ENCODE assay signal across 31 cellular contexts in genomic region chr22:29670615-29671014, GRCh38. TPM values are rescaled to one million over a fixed set of nuclear protein-coding genes. Genes with fewer than 3 reads are reported as not detected.
DNase-seq lines count a peak whose midpoint lies in the region; ATAC-seq and TF ChIP-seq lines count a peak whose summit lies in the region.
"Had no signal": no experiment of that assay in that cellular context is flagged by ENCODE, and none has a peak within 500 bp of the region (broad histone marks: within the 10 kb centered on the region; RNA-seq: fewer than 3 reads in every experiment).

No MANE protein-coding gene starts in this region.

- no peaks in the 10 kb centered on the region for H3K9me3 ChIP-seq in CD4-positive, alpha-beta T cell (ENCODE audit: control insufficient read depth, low read length)
- no peaks in the 10 kb centered on the region for H3K9me3 ChIP-seq in endodermal cell (ENCODE audit: control insufficient read depth, low read length)
- no peaks in the 10 kb centered on the region for H3K9me3 ChIP-seq in Karpas-422 (ENCODE audit: low read length)
- H3K9me3 ChIP-seq: colonic mucosa, right lobe of liver, spleen had no signal

- H3K4me1 ChIP-seq in endodermal cell (ENCODE audit: control insufficient read depth, insufficient read depth, low read length) (no peaks in the 10 kb centered on the region), foreskin keratinocyte (no peaks in the 10 kb centered on the region), Karpas-422 (ENCODE audit: low read length) (no peaks in the 10 kb centered on the region)
- H3K4me1 ChIP-seq: colonic mucosa, right lobe of liver, spleen had no signal

- H3K4me1 Mint-ChIP-seq in CD4-positive, alpha-beta T cell (ENCODE audit: low read depth): no peaks in the 10 kb centered on the region
- no peaks in the 10 kb centered on the region for H3K4me1 Mint-ChIP-seq in endodermal cell
- H3K4me1 Mint-ChIP-seq: activated CD4-positive, alpha-beta T cell treated with anti-CD3 and anti-CD28 coated beads for 36 hours had no signal

- POLR2A ChIA-PET in CD4-positive, alpha-beta T cell (lab: Charles Lee): no interaction called here

- no peaks in the 10 kb centered on the region for H3K27me3 Mint-ChIP-seq in CD4-positive, alpha-beta T cell
- H3K27me3 Mint-ChIP-seq in endodermal cell (ENCODE audit: insufficient read depth): no peaks in the 10 kb centered on the region
- H3K27me3 Mint-ChIP-seq: activated CD4-positive, alpha-beta T cell treated with anti-CD3 and anti-CD28 coated beads for 36 hours; activated naive CD8-positive, alpha-beta T cell; effector memory CD8-positive, alpha-beta T cell; progenitor cell of endocrine pancreas had no signal

- no peak overlapping the region for H3K4me2 ChIP-seq in Karpas-422 (ENCODE audit: low read depth, low read length, poor library complexity, severe bottlenecking)

- no peak overlapping the region for H3K4me3 Mint-ChIP-seq in CD4-positive, alpha-beta T cell
- no peak overlapping the region for H3K4me3 Mint-ChIP-seq in endodermal cell
- H3K4me3 Mint-ChIP-seq: activated CD4-positive, alpha-beta T cell treated with anti-CD3 and anti-CD28 coated beads for 36 hours; activated naive CD8-positive, alpha-beta T cell; effector memory CD8-positive, alpha-beta T cell had no signal

- no peaks in the 10 kb centered on the region for H3K9me2 ChIP-seq in Karpas-422 (replicated peaks; ENCODE audit: insufficient read depth, low read length)

- H3K36me3 Mint-ChIP-seq in CD4-positive, alpha-beta T cell (ENCODE audit: low read depth): peaks cover 91% of the 10 kb centered on the region
- H3K36me3 Mint-ChIP-seq in endodermal cell (ENCODE audit: low read depth): peaks cover 51% of the 10 kb centered on the region

- H3K9ac ChIP-seq in endodermal cell (ENCODE audit: extremely low read depth, low read length, poor library complexity, severe bottlenecking) (no peak overlapping the region), Karpas-422 (ENCODE audit: low read length) (no peak overlapping the region)

- H3K9me3 Mint-ChIP-seq in CD4-positive, alpha-beta T cell: no peaks in the 10 kb centered on the region
- no peaks in the 10 kb centered on the region for H3K9me3 Mint-ChIP-seq in endodermal cell
- H3K9me3 Mint-ChIP-seq: effector memory CD8-positive, alpha-beta T cell had no signal

- H3K79me2 ChIP-seq in Karpas-422 (ENCODE audit: low read length): no peaks in the 10 kb centered on the region

- 62 to 87% methylated on average over 3 of the region's 3 CpGs for WGBS in endodermal cell (ENCODE audit: insufficient coverage in 1 of 2, insufficient read length in 1 of 2), 2 experiments

- intact Hi-C loops in CD4-positive, alpha-beta T cell (cut with DNase I, micrococcal nuclease): no loop called here

- CTCF ChIA-PET in CD4-positive, alpha-beta T cell (lab: Charles Lee): interaction anchor here (1.5 kb wide), 1 partner anchor 45 kb away, joined by 3 read pairs; no protein-coding TSS in a partner anchor

- no peak overlapping the region for H3K27ac ChIP-seq in CD4-positive, alpha-beta T cell (ENCODE audit: low read depth, low read length)
- H3K27ac ChIP-seq in endodermal cell (ENCODE audit: low read depth, low read length) (peak overlapping the region; percentile 9), foreskin keratinocyte (no peak overlapping the region), Karpas-422 (ENCODE audit: low read length) (no peak overlapping the region)
- H3K27ac ChIP-seq: 22Rv1, colonic mucosa, HL-60, right lobe of liver, spleen had no signal

- no peaks in the 10 kb centered on the region for H3K27me3 ChIP-seq in CD4-positive, alpha-beta T cell (ENCODE audit: control insufficient read depth, insufficient read depth, low read length)
- H3K27me3 ChIP-seq in endodermal cell (ENCODE audit: control insufficient read depth, insufficient read depth, low read length, poor library complexity, severe bottlenecking) (no peaks in the 10 kb centered on the region), foreskin keratinocyte (no peaks in the 10 kb centered on the region), Karpas-422 (ENCODE audit: low read length) (no peaks in the 10 kb centered on the region)
- H3K27me3 ChIP-seq: colonic mucosa, right lobe of liver, spleen had no signal

- TF ChIP-seq CTCF in CD4-positive, alpha-beta T cell (IDR thresholded peaks at IDR 0.05): no peak
- no peak for TF ChIP-seq CTCF in endodermal cell (conservative IDR thresholded peaks at IDR 0.05)
- no peak for TF ChIP-seq CTCF in foreskin keratinocyte (conservative IDR thresholded peaks at IDR 0.05)

- peaks cover 70% of the 10 kb centered on the region for H3K36me3 ChIP-seq in endodermal cell (ENCODE audit: control insufficient read depth, insufficient read depth, low read length)
- H3K36me3 ChIP-seq in Karpas-422 (ENCODE audit: insufficient read depth, low read length): peaks cover 8% of the 10 kb centered on the region

- H3K4me3 ChIP-seq in endodermal cell (ENCODE audit: low read length) (no peak overlapping the region), Karpas-422 (ENCODE audit: low read length) (no peak overlapping the region)
- H3K4me3 ChIP-seq: colonic mucosa, right lobe of liver, spleen had no signal

- peak; percentile 11 for DNase-seq in DMS 273 (lab: John Stamatoyannopoulos, UW; ENCODE audit: unreplicated experiment)
- DNase-seq in DMS 273 treated with DMSO at 0.1 percent for 48 hours (lab: John Stamatoyannopoulos, UW): no peak
- no peak for DNase-seq in CD4-positive, alpha-beta T cell
- DNase-seq in NCI-H146 treated with DMSO at 0.1 percent for 48 hours (lab: John Stamatoyannopoulos, UW; ENCODE audit: unreplicated experiment): peak; percentile 56
- DNase-seq in endodermal cell: no peak
- DNase-seq in foreskin keratinocyte: no peak
- no peak for DNase-seq in Karpas-422
- DNase-seq: activated CD4-positive, alpha-beta T cell treated with anti-CD3 and anti-CD28 coated beads for 36 hours; anterior cingulate cortex; Calu3; colonic mucosa; effector memory CD8-positive, alpha-beta T cell; erythroblast; GOT3; head of caudate nucleus; Kasumi-1; left ventricle myocardium superior; NCI-H1436; NCI-H524 treated with DMSO at 0.1 percent for 48 hours; right lobe of liver; spleen; stimulated activated CD4-positive, alpha-beta T cell treated with anti-CD3 and anti-CD28 coated beads, Interleukin-2, amount 100 ng/mL, for 24 hours; stimulated activated naive CD8-positive, alpha-beta T cell treated with anti-CD3 and anti-CD28 coated beads, Interleukin-15, Interleukin-2, amounts not matched to agents 100 U/mL and 50 U/mL, for 24 hours had no signal

- H3K27ac Mint-ChIP-seq in CD4-positive, alpha-beta T cell: peak overlapping the region; percentile 47
- H3K27ac Mint-ChIP-seq in endodermal cell: no peak overlapping the region
- H3K27ac Mint-ChIP-seq: activated CD4-positive, alpha-beta T cell treated with anti-CD3 and anti-CD28 coated beads for 36 hours; activated naive CD8-positive, alpha-beta T cell; effector memory CD8-positive, alpha-beta T cell; progenitor cell of endocrine pancreas had no signal

- no peaks in the 10 kb centered on the region for H4K20me1 ChIP-seq in Karpas-422 (ENCODE audit: insufficient read depth, low read depth, low read length)

- H2AFZ ChIP-seq in Karpas-422 (ENCODE audit: low read length): no peak overlapping the region

- ATAC-seq in CD4-positive, alpha-beta T cell (ENCODE audit: poor library complexity): no peak
- no peak for ATAC-seq in HG02623 (IDR thresholded peaks at IDR 0.05; ENCODE audit: unreplicated experiment)
- ATAC-seq in foreskin keratinocyte: no peak
- ATAC-seq: activated CD4-positive, alpha-beta T cell treated with anti-CD3 and anti-CD28 coated beads for 36 hours; effector memory CD8-positive, alpha-beta T cell; left ventricle myocardium superior; right lobe of liver; stimulated activated naive CD8-positive, alpha-beta T cell treated with anti-CD3 and anti-CD28 coated beads, Interleukin-15, Interleukin-2, amounts not matched to agents 100 U/mL and 50 U/mL, for 24 hours had no signal

RNA-seq across cellular contexts. Expression of gene CABP7, which starts 49.2 kb away (rescaled TPM):
- total RNA-seq in CD4-positive, alpha-beta T cell: under 1 TPM; 0.33 to 0.45 TPM
- total RNA-seq in endodermal cell (under 1 TPM in 1 of 2 donors, not detected in 1; 0.26 TPM), foreskin keratinocyte (not detected in 2 replicates)
- polyA plus RNA-seq in endodermal cell (2013, experiment 1 of 2): 17.0 TPM
- polyA plus RNA-seq in endodermal cell (2013, experiment 2 of 2): 13.5 TPM
- polyA plus RNA-seq in foreskin keratinocyte: 0.01 TPM in 1 of 2 replicates, not detected in the other
- total RNA-seq in Karpas-422 (2014; rRNA removed; shearing (Covaris generic); ENCODE audit: low replicate concordance): not detected in 2 replicates
- total RNA-seq: activated CD4-positive, alpha-beta T cell treated with anti-CD3 and anti-CD28 coated beads for 36 hours; bronchial epithelial cell; Calu3; left ventricle myocardium superior; right lobe of liver; RPMI7951 had no signal
- polyA plus RNA-seq: keratinocyte had no signal

Comparison
In these comparisons a context has a peak if more than half of its experiments do, and no peak if none do; other contexts are left out.
1. DNase-seq: peak in DMS 273 (single experiment) and NCI-H146 treated with DMSO at 0.1 percent for 48 hours (single experiment); none in DMS 273 treated with DMSO at 0.1 percent for 48 hours (single experiment), CD4-positive, alpha-beta T cell (0 of 10), endodermal cell (single experiment), foreskin keratinocyte (0 of 2) and Karpas-422 (single experiment).